In the genomic region with DNA sequence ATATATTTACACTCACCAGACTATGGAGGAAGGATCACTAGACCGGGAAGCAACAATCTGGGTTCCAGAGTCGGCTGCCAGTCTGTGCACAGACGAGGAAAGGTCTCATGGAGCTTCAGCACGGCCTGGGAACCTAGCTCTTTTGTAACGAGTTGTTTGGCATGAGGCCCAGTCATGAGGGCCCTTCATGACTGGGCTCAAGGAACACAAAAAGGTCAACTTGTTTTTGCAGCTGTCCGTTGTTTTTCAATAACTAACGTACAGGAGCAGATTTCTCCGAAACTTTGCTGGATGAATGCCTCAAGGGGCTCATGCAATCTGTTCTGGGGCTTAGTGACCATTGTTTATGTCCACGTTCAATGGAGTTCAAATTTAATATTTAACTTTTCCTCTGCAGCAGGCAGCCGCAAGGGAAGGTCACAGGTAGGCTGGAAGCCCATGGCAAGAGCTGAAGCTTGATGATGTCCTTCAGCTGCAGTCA, we compare ENCODE assay signal across 16 cellular contexts. TPM values are rescaled to one million over a fixed set of nuclear protein-coding genes. Genes with fewer than 3 reads are reported as not detected.
A peak's percentile ranks its signal among the peaks of the same experiment; 100 is the strongest.
DNase-seq lines count a peak whose midpoint lies in the region; ATAC-seq, FAIRE-seq and TF ChIP-seq lines count a peak whose summit lies in the region.
"Had no signal": no experiment of that assay in that cellular context is flagged by ENCODE, and none has a peak within 500 bp of the region (broad histone marks: within the 10 kb centered on the region; RNA-seq: fewer than 3 reads in every experiment).

No MANE protein-coding gene starts in this region.

- H3K4me3 ChIP-seq in adrenal gland (no peak overlapping the region), HepG2 (replicated peaks in 1 of 3; ENCODE audit: insufficient read depth in 1 of 3, low read depth in 2 of 3, low read length in 3 of 3) (peak overlapping the region in 1 of 3 experiments; percentile 38; a peak in 2 of 6 replicates), upper lobe of right lung (no peak overlapping the region)

- peaks cover 3 to 11% of the 10 kb centered on the region in 2 donors for H3K4me1 ChIP-seq in adrenal gland (replicated peaks in 1 of 2)
- H3K4me1 ChIP-seq in HepG2 (ENCODE audit: insufficient read depth, low read length): peaks cover 20% of the 10 kb centered on the region
- peaks cover 17% of the 10 kb centered on the region for H3K4me1 ChIP-seq in upper lobe of right lung

- peak overlapping the region; percentile 41; the same call in 1 of the 2 replicates for H3K9ac ChIP-seq in HepG2 (ENCODE audit: insufficient read depth, low read depth, low read length)

- H3K27ac ChIP-seq in adrenal gland (no peak overlapping the region), HepG2 (ENCODE audit: extremely low read length, insufficient read depth, low read length) (peak overlapping the region; percentile 65), upper lobe of right lung (no peak overlapping the region)
- H3K27ac ChIP-seq: 22Rv1 had no signal

- TF ChIP-seq POLR2A in adrenal gland (IDR thresholded peaks at IDR 0.05) (no peak), HepG2 (IDR thresholded peaks at IDR 0.05; ENCODE audit: insufficient read depth in 1 of 2, low read depth in 2 of 2, low read length in 2 of 2) (no peak)

- H3K4me2 ChIP-seq in HepG2 (ENCODE audit: low read depth, low read length): peak overlapping the region; percentile 77

- no peaks in the 10 kb centered on the region for H4K20me1 ChIP-seq in HepG2 (ENCODE audit: insufficient read depth, low read length)

- ATAC-seq in HepG2 (peak; percentile 89), upper lobe of right lung (peak; percentile 69), GM21390 (IDR thresholded peaks at IDR 0.05; ENCODE audit: unreplicated experiment) (no peak)
- ATAC-seq: T-cell had no signal

- DNase-seq in NCI-H1417 (lab: John Stamatoyannopoulos, UW): peak; percentile 16 to 66 (median 47)
- no peak for DNase-seq in NCI-H1417 treated with DMSO at 0.1 percent for 48 hours (lab: John Stamatoyannopoulos, UW)
- peak in 6 of 7 donors; percentile 41 to 63 (median 57) for DNase-seq in adrenal gland
- DNase-seq in HepG2 (ENCODE audit: low spot score): peak; percentile 54
- no peak for DNase-seq in upper lobe of right lung
- DNase-seq in cortex of kidney (lab: John Stamatoyannopoulos, UW): no peak
- DNase-seq in NOMO-1 (lab: John Stamatoyannopoulos, UW; ENCODE audit: unreplicated experiment in 2 of 2): no peak
- DNase-seq: activated CD4-positive, alpha-beta T cell treated with anti-CD3 and anti-CD28 coated beads for 1 hour; activated naive CD8-positive, alpha-beta T cell treated with anti-CD3 and anti-CD28 coated beads for 36 hours; activated T-cell treated with anti-CD3 and anti-CD28 coated beads for 4 hours; CD4-positive, alpha-beta memory T cell; cerebellar nuclear complex; HCEC 1CT; T-cell had no signal

- TF ChIP-seq EP300 in HepG2 (IDR thresholded peaks at IDR 0.05; ENCODE audit: low read depth in 2 of 2, low read length in 2 of 2) (peak in 1 of 2 experiments; percentile 54; a peak in 1 of 4 replicates), HepG2 (CRISPR knock-in tag; IDR thresholded peaks at IDR 0.05; ENCODE audit: borderline replicate concordance) (peak; percentile 44; the same call in 1 of the 2 replicates)

- intact Hi-C loops in adrenal gland (cut with DNase I): loop anchor here in 1 of 2 donors (10.0 kb wide), 1 partner anchor 282 kb away; no protein-coding TSS in a partner anchor
- intact Hi-C loops in HepG2 (cut with micrococcal nuclease; ENCODE audit: unreplicated experiment): loop anchor here (10.0 kb wide), 1 partner anchor 118 kb away; no protein-coding TSS in a partner anchor
- intact Hi-C loops in upper lobe of right lung (cut with DNase I): no loop called here

- H3K36me3 ChIP-seq in adrenal gland (replicated peaks in 1 of 2) (no peaks in the 10 kb centered on the region), HepG2 (replicated peaks in 1 of 2; ENCODE audit: control insufficient read depth in 1 of 2, insufficient read depth in 2 of 2, low read length in 2 of 2) (no peaks in the 10 kb centered on the region), upper lobe of right lung (no peaks in the 10 kb centered on the region)

- CTCF ChIA-PET in HepG2 (lab: Yijun Ruan, JAX; ENCODE audit: low intra/inter-chr PET ratio, low total read pairs): no interaction called here

- BruUV-seq in HepG2 (replicated peaks; lab: Mats Ljungman, UMichigan): no TSS peak

- TF ChIP-seq CTCF in adrenal gland (IDR thresholded peaks at IDR 0.05) (no peak), HepG2 (CRISPR knock-in tag; IDR thresholded peaks at IDR 0.05) (no peak), upper lobe of right lung (IDR thresholded peaks at IDR 0.05) (no peak)

- TF ChIP-seq RAD21 in HepG2 (CRISPR knock-in tag; IDR thresholded peaks at IDR 0.05): no peak

- POLR2A ChIA-PET in HepG2 (lab: Yijun Ruan, JAX): interaction anchor here (1.6 kb wide), 1 partner anchor 16 kb away, joined by 4 read pairs; no protein-coding TSS in a partner anchor

- no peaks in the 10 kb centered on the region for H3K27me3 ChIP-seq in adrenal gland
- peaks cover 0 to 12% of the 10 kb centered on the region in 2 experiments; a peak in 2 of 5 replicates for H3K27me3 ChIP-seq in HepG2 (ENCODE audit: control insufficient read depth in 1 of 2, insufficient read depth in 2 of 2, low read length in 2 of 2)
- no peaks in the 10 kb centered on the region for H3K27me3 ChIP-seq in upper lobe of right lung

- no peaks in the 10 kb centered on the region for H3K9me3 ChIP-seq in adrenal gland (replicated peaks in 1 of 3)
- H3K9me3 ChIP-seq in HepG2 (ENCODE audit: low read length): no peaks in the 10 kb centered on the region
- H3K9me3 ChIP-seq in upper lobe of right lung: no peaks in the 10 kb centered on the region

- no peak overlapping the region for H2AFZ ChIP-seq in HepG2 (ENCODE audit: low read length)

- no peaks in the 10 kb centered on the region for H3K79me2 ChIP-seq in HepG2 (ENCODE audit: insufficient read depth, low read length)

- peak; percentile 39 for FAIRE-seq in HepG2 (lab: Jason Lieb, UNC)

- 48 to 53% (median 51%) methylated on average over 10 of the region's 10 CpGs for WGBS in adrenal gland, 4 donors
- 0% methylated on average over 10 of the region's 10 CpGs for WGBS in HepG2 (ENCODE audit: low lambda C conversion rate)

- in situ Hi-C loops in HepG2 (cut with HindIII; ENCODE audit: extremely low pct_ligation_motif_present, low pct_unique_long_range_greater_than_20kb): loop anchor here (10.0 kb wide), 2 partner anchors 58 to 118 kb away; no protein-coding TSS in a partner anchor

TF ChIP-seq in HepG2, 621 proteins besides CTCF, POLR2A, EP300 and RAD21 (continues in another document):
- TF ChIP-seq BORCS8-MEF2B (CRISPR knock-in tag; IDR thresholded peaks at IDR 0.05): no peak
- TF ChIP-seq ZFX (CRISPR knock-in tag; IDR thresholded peaks at IDR 0.05; ENCODE audit: low read depth): peak; percentile 44; the same call in 1 of the 2 replicates
- no peak for TF ChIP-seq KAT2B (IDR thresholded peaks at IDR 0.05; ENCODE audit: borderline replicate concordance, low read depth, low read length)
- TF ChIP-seq RBM22 (optimal IDR thresholded peaks at IDR 0.05; ENCODE audit: low read length): no peak
- no peak for TF ChIP-seq ZSCAN5A (CRISPR knock-in tag; IDR thresholded peaks at IDR 0.05; ENCODE audit: borderline replicate concordance)
- TF ChIP-seq PTBP1 (IDR thresholded peaks at IDR 0.05; ENCODE audit: low read depth, low read length, poor library complexity, severe bottlenecking): no peak
- peak; percentile 32; the same call in 1 of the 2 replicates for TF ChIP-seq ZKSCAN8 (CRISPR knock-in tag; IDR thresholded peaks at IDR 0.05; ENCODE audit: borderline replicate concordance)

RNA-seq across cellular contexts. Expression of gene STUM, which starts 5.9 kb away (rescaled TPM):
- total RNA-seq in adrenal gland: under 1 TPM in 7 of 8 donors, not detected in 1; 0.13 to 0.43 (median 0.18) TPM
- under 1 TPM; 0.24 to 0.44 (median 0.33) TPM for polyA plus RNA-seq in adrenal gland
- not detected in 2 replicates for total RNA-seq in HepG2 (2016; rRNA removed; fragmentation: Illumina TruSeq; extraction: Trizol)
- total RNA-seq in HepG2 (2016; cell fraction: cytosol; rRNA removed; fragmentation: Illumina TruSeq; extraction: Trizol; ENCODE audit: low read depth): not detected in 2 replicates
- total RNA-seq in HepG2 (2016; cell fraction: insoluble cytoplasmic fraction; rRNA removed; fragmentation: Illumina TruSeq; extraction: Trizol): not detected in 2 replicates
- total RNA-seq in HepG2 (2016; cell fraction: membrane; rRNA removed; fragmentation: Illumina TruSeq; extraction: Trizol): not detected in 2 replicates
- not detected in 2 replicates for total RNA-seq in HepG2 (2016; cell fraction: nucleus; rRNA removed; fragmentation: Illumina TruSeq; extraction: Trizol)
- polyA plus RNA-seq in HepG2 (2011; rRNA removed): not detected in 2 replicates
- not detected in 2 replicates for polyA plus RNA-seq in HepG2 (2011; cell fraction: cytosol; rRNA removed)
- 0.02 TPM in 2 replicates for polyA plus RNA-seq in HepG2 (2011; cell fraction: nucleus; rRNA removed)
- polyA plus RNA-seq in HepG2 (2012): 0.01 TPM in 1 of 2 replicates, not detected in the other
- polyA plus RNA-seq in HepG2 (2016; cell fraction: cytosol; fragmentation: Illumina TruSeq; extraction: Trizol; ENCODE audit: low read depth): not detected in 2 replicates
- polyA plus RNA-seq in HepG2 (2016; cell fraction: insoluble cytoplasmic fraction; fragmentation: Illumina TruSeq; extraction: Trizol; ENCODE audit: low read depth): not detected in 2 replicates
- polyA plus RNA-seq in HepG2 (2016; cell fraction: membrane; fragmentation: Illumina TruSeq; extraction: Trizol; ENCODE audit: low read depth): not detected in 2 replicates
- not detected in 2 replicates for polyA plus RNA-seq in HepG2 (2016; cell fraction: nucleus; fragmentation: Illumina TruSeq; extraction: Trizol; ENCODE audit: insufficient read depth, low read depth)
- not detected in 2 replicates for polyA minus RNA-seq in HepG2 (2011; rRNA and poly(A)+ RNA removed; ENCODE audit: low replicate concordance)
- not detected in 2 replicates for polyA minus RNA-seq in HepG2 (2011; cell fraction: cytosol; rRNA and poly(A)+ RNA removed)
- polyA minus RNA-seq in HepG2 (2011; cell fraction: nucleus; rRNA and poly(A)+ RNA removed): 0.13 TPM in 1 of 2 replicates, not detected in the other
- 0.49 TPM for total RNA-seq in upper lobe of right lung
- total RNA-seq: activated naive CD8-positive, alpha-beta T cell treated with anti-CD3 and anti-CD28 coated beads for 36 hours; CD4-positive, alpha-beta memory T cell had no signal

Comparison
In these comparisons a context has a peak if more than half of its experiments do, and no peak if none do; other contexts are left out.
1. DNase-seq: peak in NCI-H1417 (3 of 3), adrenal gland (6 of 7) and HepG2 (single experiment); none in NCI-H1417 treated with DMSO at 0.1 percent for 48 hours (single experiment), upper lobe of right lung (single experiment), cortex of kidney (single experiment) and NOMO-1 (0 of 2).